1 cellular context compared by ENCODE assay signal in genomic region chr2:174663572-174663971, GRCh38.
TF ChIP-seq lines count a peak whose summit lies in the region.

No MANE protein-coding gene starts in this region.

TF ChIP-seq in HepG2, 621 proteins besides CTCF, POLR2A, EP300 and RAD21 (continued from another document):
- no peak for TF ChIP-seq ZNF639 (CRISPR knock-in tag; conservative IDR thresholded peaks at IDR 0.05)
